Comparison of ENCODE assay signal across 13 cellular contexts in the genomic region with DNA sequence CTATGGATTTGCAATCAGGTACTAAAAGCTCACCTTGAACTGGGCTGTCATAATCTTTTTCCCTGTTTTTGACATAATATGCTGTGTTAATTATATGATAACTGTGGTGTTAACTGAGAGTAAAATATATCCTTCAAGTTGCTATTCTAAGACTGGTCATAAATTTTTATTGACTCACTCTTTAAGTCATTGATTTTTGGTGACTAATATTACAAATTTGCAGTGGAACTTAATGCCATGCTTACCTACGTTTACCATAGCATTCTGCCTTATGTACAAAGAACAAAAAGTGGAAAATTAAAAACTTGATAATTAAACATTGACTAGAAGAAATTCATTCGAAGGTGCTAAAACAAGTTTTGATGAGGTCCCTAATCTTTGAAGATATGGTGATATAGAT.
DNase-seq lines count a peak whose midpoint lies in the region; ATAC-seq and TF ChIP-seq lines count a peak whose summit lies in the region.
"Had no signal": no experiment of that assay in that cellular context is flagged by ENCODE, and none has a peak within 500 bp of the region (broad histone marks: within the 10 kb centered on the region; RNA-seq: fewer than 3 reads in every experiment).

No MANE protein-coding gene starts in this region.

- H3K4me1 Mint-ChIP-seq in Calu3 (ENCODE audit: low read depth, unreplicated experiment): peaks cover 46% of the 10 kb centered on the region
- H3K4me1 Mint-ChIP-seq: B cell had no signal

- intact Hi-C loops in Calu3 (cut with micrococcal nuclease; ENCODE audit: unreplicated experiment) (loop anchor here (5.0 kb wide), 2 partner anchors 93 to 173 kb away; no protein-coding TSS in a partner anchor), posterior cingulate gyrus (cut with DNase I) (no loop called here)

- no peaks in the 10 kb centered on the region for H3K27me3 ChIP-seq in RWPE2 (ENCODE audit: insufficient read depth, poor library complexity, severe bottlenecking)

- H3K9me3 Mint-ChIP-seq in Calu3 (ENCODE audit: low read depth, unreplicated experiment): no peaks in the 10 kb centered on the region

- no peaks in the 10 kb centered on the region for H3K27me3 Mint-ChIP-seq in Calu3 (ENCODE audit: unreplicated experiment)
- H3K27me3 Mint-ChIP-seq: B cell; CD4-positive, alpha-beta T cell had no signal

- no peak overlapping the region for H3K27ac ChIP-seq in RWPE2 (ENCODE audit: poor library complexity, severe bottlenecking)
- H3K27ac ChIP-seq: HL-60 had no signal

- H3K36me3 Mint-ChIP-seq in Calu3 (ENCODE audit: insufficient read depth, unreplicated experiment): no peaks in the 10 kb centered on the region

- H3K4me1 ChIP-seq in RWPE2 (ENCODE audit: insufficient read depth, poor library complexity, severe bottlenecking): peaks cover 19% of the 10 kb centered on the region

- H3K4me3 ChIP-seq in RWPE2 (ENCODE audit: severe bottlenecking): no peak overlapping the region

- ATAC-seq in RWPE2 (ENCODE audit: low read depth): 0 out of 3 replicates have a peak, but pooled peaks have one; percentile 38

- no peak overlapping the region for H3K4me3 Mint-ChIP-seq in Calu3 (ENCODE audit: low read depth, unreplicated experiment)
- H3K4me3 Mint-ChIP-seq: B cell; CD4-positive, alpha-beta T cell had no signal

- no TSS peak for BruUV-seq in Calu3 (replicated peaks; lab: Mats Ljungman, UMichigan)

- CTCF ChIA-PET in Calu3 (lab: Charles Lee): no interaction called here

- DNase-seq in Calu3 (no peak), HCEC 1CT (peak; percentile 20), RWPE2 (ENCODE audit: low spot score) (no peak), kidney tubule cell (ENCODE audit: low spot score) (peak; percentile 24), NCI-H345 treated with DMSO at 0.1 percent for 48 hours (lab: John Stamatoyannopoulos, UW; ENCODE audit: unreplicated experiment) (no peak), posterior cingulate gyrus (no peak)
- DNase-seq in stimulated activated CD4-positive, alpha-beta T cell treated with anti-CD3 and anti-CD28 coated beads, Interleukin-1b, Interleukin-23, amount 100 ng/mL, for 48 hours: no peak
- DNase-seq: C1 segment of cervical spinal cord; CD4-positive, alpha-beta T cell; DMS153; GOT3 had no signal

- H3K9me3 ChIP-seq in RWPE2 (ENCODE audit: severe bottlenecking): no peaks in the 10 kb centered on the region

- no peak for TF ChIP-seq CTCF in Calu3 (IDR thresholded peaks at IDR 0.05; ENCODE audit: unreplicated experiment)
- no peak for TF ChIP-seq CTCF in RWPE2 (IDR thresholded peaks at IDR 0.05; ENCODE audit: poor library complexity, severe bottlenecking)

- H3K36me3 ChIP-seq in RWPE2 (ENCODE audit: low read depth): no peaks in the 10 kb centered on the region

- H3K27ac Mint-ChIP-seq in Calu3 (ENCODE audit: unreplicated experiment): peak overlapping the region; percentile 45
- H3K27ac Mint-ChIP-seq: B cell; CD4-positive, alpha-beta T cell had no signal

Comparison
In these comparisons a context has a peak if more than half of its experiments do, and no peak if none do; other contexts are left out.
1. DNase-seq: peak in HCEC 1CT (single experiment) and kidney tubule cell (single experiment); none in Calu3 (single experiment), RWPE2 (single experiment), NCI-H345 treated with DMSO at 0.1 percent for 48 hours (single experiment), stimulated activated CD4-positive, alpha-beta T cell treated with anti-CD3 and anti-CD28 coated beads, Interleukin-1b, Interleukin-23, amount 100 ng/mL, for 48 hours (single experiment) and posterior cingulate gyrus (0 of 10).